In the genomic region with DNA sequence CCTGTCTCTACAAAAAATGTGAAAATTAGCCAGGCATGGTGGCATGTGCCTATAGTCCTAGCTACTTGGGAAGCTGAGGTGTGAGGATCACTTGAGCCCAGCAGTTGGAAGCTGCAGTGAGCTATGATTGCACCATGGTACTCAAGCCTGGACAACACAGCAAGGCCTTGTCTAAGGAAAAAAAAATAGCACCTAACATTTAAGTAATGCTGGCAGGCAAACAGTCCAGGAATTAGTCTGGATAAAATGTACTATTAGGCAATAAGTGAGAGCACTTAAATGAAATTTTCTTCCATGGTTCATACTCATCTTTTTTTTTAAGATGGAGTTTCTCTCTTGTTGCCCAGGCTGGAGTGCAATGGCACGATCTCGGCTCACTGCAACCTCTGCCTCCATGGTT, we compare ENCODE assay signal across 22 cellular contexts. TPM values are rescaled to one million over a fixed set of nuclear protein-coding genes. Genes with fewer than 3 reads are reported as not detected.
"Had no signal": no experiment of that assay in that cellular context is flagged by ENCODE, and none has a peak within 500 bp of the region (broad histone marks: within the 10 kb centered on the region; RNA-seq: fewer than 3 reads in every experiment).

No MANE protein-coding gene starts in this region.

RNA-seq across cellular contexts. Expression of a gene that starts 30.3 kb away (rescaled TPM):
- total RNA-seq: naive thymus-derived CD8-positive, alpha-beta T cell; natural killer cell; natural killer cell treated with Interleukin-12 subunit alpha and Interleukin-12 subunit beta and Interleukin-15 and Interleukin-18, amount 100 ng/mL, for 72 hours; neural crest cell; occipital lobe; osteoblast; osteocyte; pancreas; progenitor cell of endocrine pancreas; prostate gland; pulmonary artery endothelial cell; renal cortical epithelial cell; right atrium auricular region; right cardiac atrium; sigmoid colon; skeletal muscle tissue; smooth muscle cell; spleen had no signal
- polyA plus RNA-seq: naive thymus-derived CD8-positive, alpha-beta T cell; ovary; right cardiac atrium; smooth muscle cell; spleen had no signal

RNA-seq across cellular contexts. Expression of a gene that starts 47.4 kb away (rescaled TPM):
- total RNA-seq: naive thymus-derived CD8-positive, alpha-beta T cell; natural killer cell; natural killer cell treated with Interleukin-12 subunit alpha and Interleukin-12 subunit beta and Interleukin-15 and Interleukin-18, amount 100 ng/mL, for 72 hours; neural crest cell; occipital lobe; osteoblast; posterior vena cava; pulmonary artery endothelial cell; right atrium auricular region; right cardiac atrium; sciatic nerve; sigmoid colon; spleen had no signal
- polyA plus RNA-seq: naive thymus-derived CD8-positive, alpha-beta T cell; neural cell; spleen had no signal
